1 cellular context compared by ENCODE assay signal in the genomic region with DNA sequence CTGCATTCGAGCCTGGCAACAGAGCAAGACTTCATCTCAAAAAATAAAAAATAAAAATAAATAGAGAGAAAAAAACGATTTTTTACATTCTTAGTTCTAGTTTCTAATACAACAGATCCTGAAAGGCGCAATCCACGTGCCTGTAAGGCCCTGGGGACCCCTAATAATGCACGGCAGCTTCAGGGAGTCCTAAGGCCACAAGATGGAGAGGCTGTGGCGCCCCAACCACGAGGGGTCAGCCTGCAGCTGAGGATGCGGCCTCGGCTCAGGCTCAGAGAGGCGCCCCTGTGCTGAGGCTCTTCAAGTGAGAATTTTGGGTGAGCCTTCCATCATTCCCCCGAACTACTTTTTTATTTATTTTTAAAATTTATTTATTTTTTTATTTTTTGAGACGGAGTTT.
TF ChIP-seq lines count a peak whose summit lies in the region.

No MANE protein-coding gene starts in this region.

TF ChIP-seq in K562, 482 proteins besides CTCF, POLR2A, EP300 and RAD21:
- TF ChIP-seq POLR2G (IDR thresholded peaks at IDR 0.05; ENCODE audit: low read depth, low read length), result 0 out of 2 replicates have a peak, but pooled peaks have one; percentile 36
- no peak for TF ChIP-seq HSF4 (CRISPR knock-in tag; IDR thresholded peaks at IDR 0.05; ENCODE audit: borderline replicate concordance)
- TF ChIP-seq RBFOX2 (IDR thresholded peaks at IDR 0.05; ENCODE audit: low read depth, low read length), result peak; percentile 58
TF ChIP-seq in K562: peak in this region for 2.
